Comparison of ENCODE assay signal across 2 cellular contexts in the genomic region with DNA sequence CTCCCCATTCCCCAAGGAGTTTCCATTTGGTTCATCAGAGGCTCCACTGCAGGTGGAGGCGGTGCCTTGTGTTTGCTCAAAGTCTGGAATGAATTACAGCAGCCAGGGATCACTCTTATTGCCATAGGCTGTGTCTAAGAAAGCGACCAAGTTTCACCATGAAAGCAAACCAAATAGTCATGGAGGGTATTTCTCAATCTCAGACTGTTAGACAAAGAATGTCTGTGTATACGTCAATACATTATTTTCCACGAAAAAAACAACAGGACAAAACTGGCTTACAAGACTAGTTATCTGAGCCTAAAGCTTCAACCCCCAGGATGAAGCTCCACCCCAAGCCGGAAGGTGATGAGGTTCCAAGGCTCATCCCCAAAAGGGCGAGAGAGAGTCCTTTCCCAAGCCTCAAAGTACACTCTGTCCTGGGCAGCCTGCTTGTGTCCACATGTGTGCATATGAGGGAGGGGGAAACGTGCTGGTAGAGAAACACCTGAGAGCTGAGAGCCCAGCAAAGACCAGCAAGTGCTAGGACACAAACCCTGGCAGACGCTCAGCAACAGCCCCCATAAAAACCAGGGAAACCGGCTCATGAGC.
TF ChIP-seq lines count a peak whose summit lies in the region.

No MANE protein-coding gene starts in this region.

TF ChIP-seq in SK-N-SH, 30 proteins besides CTCF, POLR2A, EP300 and RAD21 (continued from another document):
- TF ChIP-seq TCF12 (IDR thresholded peaks at IDR 0.05) = peak; percentile 48; the same call in 1 of the 2 replicates

TF ChIP-seq in SK-N-SH treated with all-trans-retinoic acid at 6 μM for 48 hours, 23 proteins besides CTCF, POLR2A, EP300 and RAD21 (continued from another document):
- TF ChIP-seq, protein P1, sequence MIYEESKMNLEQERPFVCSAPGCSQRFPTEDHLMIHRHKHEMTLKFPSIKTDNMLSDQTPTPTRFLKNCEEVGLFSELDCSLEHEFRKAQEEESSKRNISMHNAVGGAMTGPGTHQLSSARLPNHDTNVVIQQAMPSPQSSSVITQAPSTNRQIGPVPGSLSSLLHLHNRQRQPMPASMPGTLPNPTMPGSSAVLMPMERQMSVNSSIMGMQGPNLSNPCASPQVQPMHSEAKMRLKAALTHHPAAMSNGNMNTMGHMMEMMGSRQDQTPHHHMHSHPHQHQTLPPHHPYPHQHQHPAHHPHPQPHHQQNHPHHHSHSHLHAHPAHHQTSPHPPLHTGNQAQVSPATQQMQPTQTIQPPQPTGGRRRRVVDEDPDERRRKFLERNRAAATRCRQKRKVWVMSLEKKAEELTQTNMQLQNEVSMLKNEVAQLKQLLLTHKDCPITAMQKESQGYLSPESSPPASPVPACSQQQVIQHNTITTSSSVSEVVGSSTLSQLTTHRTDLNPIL (CRISPR knock-in tag; IDR thresholded peaks at IDR 0.05; ENCODE audit: low read depth) = no peak
- TF ChIP-seq SNAI2 (CRISPR knock-in tag; IDR thresholded peaks at IDR 0.05) (no peak), ZNF70 (CRISPR knock-in tag; IDR thresholded peaks at IDR 0.05) (no peak), OSR1 (CRISPR knock-in tag; IDR thresholded peaks at IDR 0.05) (no peak), ZC3H10 (CRISPR knock-in tag; IDR thresholded peaks at IDR 0.05) (no peak)
